1 cellular context compared by ENCODE assay signal in genomic region chr1:179164494-179164893, GRCh38.
A peak's percentile ranks its signal among the peaks of the same experiment; 100 is the strongest.
TF ChIP-seq lines count a peak whose summit lies in the region.

No MANE protein-coding gene starts in this region.

TF ChIP-seq in GM23338, 12 proteins besides CTCF, POLR2A, EP300 and RAD21 (continued from another document):
- 0 out of 2 replicates have a peak, but pooled peaks have one; percentile 29 for TF ChIP-seq ZNF462 (CRISPR knock-in tag; IDR thresholded peaks at IDR 0.05)
- TF ChIP-seq, protein P1, sequence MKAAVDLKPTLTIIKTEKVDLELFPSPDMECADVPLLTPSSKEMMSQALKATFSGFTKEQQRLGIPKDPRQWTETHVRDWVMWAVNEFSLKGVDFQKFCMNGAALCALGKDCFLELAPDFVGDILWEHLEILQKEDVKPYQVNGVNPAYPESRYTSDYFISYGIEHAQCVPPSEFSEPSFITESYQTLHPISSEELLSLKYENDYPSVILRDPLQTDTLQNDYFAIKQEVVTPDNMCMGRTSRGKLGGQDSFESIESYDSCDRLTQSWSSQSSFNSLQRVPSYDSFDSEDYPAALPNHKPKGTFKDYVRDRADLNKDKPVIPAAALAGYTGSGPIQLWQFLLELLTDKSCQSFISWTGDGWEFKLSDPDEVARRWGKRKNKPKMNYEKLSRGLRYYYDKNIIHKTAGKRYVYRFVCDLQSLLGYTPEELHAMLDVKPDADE (IDR thresholded peaks at IDR 0.05) = no peak
